18 cellular contexts compared by ENCODE assay signal in the genomic region with DNA sequence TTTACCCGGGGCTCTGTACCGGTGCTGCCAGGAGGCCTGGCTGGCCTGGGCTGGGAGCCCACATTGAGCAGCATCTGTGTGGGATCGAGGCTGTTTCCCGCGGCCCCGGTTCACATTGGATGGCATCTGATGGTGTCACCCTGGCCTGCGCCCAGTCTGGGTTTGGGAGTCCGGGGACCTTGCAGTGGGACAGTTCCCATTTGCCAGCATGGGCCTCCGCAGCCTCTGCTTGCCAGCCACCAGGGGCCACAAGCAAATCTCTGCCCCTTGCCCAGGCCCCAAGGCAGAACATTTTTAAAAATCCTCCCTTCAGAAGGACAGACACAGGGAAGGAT.
"Had no signal": no experiment of that assay in that cellular context is flagged by ENCODE, and none has a peak within 500 bp of the region (broad histone marks: within the 10 kb centered on the region; RNA-seq: fewer than 3 reads in every experiment).

No MANE protein-coding gene starts in this region.

- H3K27me3 ChIP-seq: foreskin keratinocyte, hepatocyte, right lobe of liver had no signal

- H3K27me3 Mint-ChIP-seq: dendritic cell treated with granulocyte-macrophage colony-stimulating factor and Interleukin-4, amounts not matched to agents 40 ng/mL and 50 ng/mL, for 4 days; effector memory CD8-positive, alpha-beta T cell; naive thymus-derived CD4-positive, alpha-beta T cell had no signal

- H3K9me3 Mint-ChIP-seq: dendritic cell treated with granulocyte-macrophage colony-stimulating factor and Interleukin-4, amounts not matched to agents 40 ng/mL and 50 ng/mL, for 4 days; effector memory CD8-positive, alpha-beta T cell; nephron progenitor cell had no signal

- H3K4me3 Mint-ChIP-seq: dendritic cell treated with granulocyte-macrophage colony-stimulating factor and Interleukin-4, amounts not matched to agents 40 ng/mL and 50 ng/mL, for 4 days; effector memory CD8-positive, alpha-beta T cell; naive thymus-derived CD4-positive, alpha-beta T cell; nephron progenitor cell had no signal

- H3K4me1 ChIP-seq: parathyroid adenoma, right lobe of liver had no signal

- H3K4me3 ChIP-seq: hepatocyte, psoas muscle, right lobe of liver, skin epidermis had no signal

- DNase-seq: effector memory CD8-positive, alpha-beta T cell; foreskin keratinocyte; left colon; left ventricle myocardium superior; mesendoderm; naive thymus-derived CD4-positive, alpha-beta T cell; nephron progenitor cell; psoas muscle; retina; stimulated activated CD4-positive, alpha-beta T cell treated with anti-CD3 and anti-CD28 coated beads, Interleukin-2, amount 100 ng/mL, for 24 hours; stimulated activated CD4-positive, alpha-beta T cell treated with anti-CD3 and anti-CD28 coated beads, Interleukin-4, amount 100 ng/mL, for 4 hours; stimulated activated naive CD4-positive, alpha-beta T cell treated with Interleukin-2 at 50 U/mL for 16 hours; trophoblast cell had no signal

- H3K27ac ChIP-seq: foreskin keratinocyte, hepatocyte, parathyroid adenoma, psoas muscle, right lobe of liver, skin epidermis had no signal

- H3K27ac Mint-ChIP-seq: dendritic cell treated with granulocyte-macrophage colony-stimulating factor and Interleukin-4, amounts not matched to agents 40 ng/mL and 50 ng/mL, for 4 days; naive thymus-derived CD4-positive, alpha-beta T cell; nephron progenitor cell had no signal

- H3K9me3 ChIP-seq: psoas muscle, right lobe of liver had no signal

- ATAC-seq: effector memory CD8-positive, alpha-beta T cell; foreskin keratinocyte; left colon; left ventricle myocardium superior; naive thymus-derived CD4-positive, alpha-beta T cell; psoas muscle; right lobe of liver had no signal
